1 cellular context compared by ENCODE assay signal in genomic region chr16:82082543-82083244, GRCh38.
TF ChIP-seq lines count a peak whose summit lies in the region.

No MANE protein-coding gene starts in this region.

TF ChIP-seq in HepG2, 621 proteins besides CTCF, POLR2A, EP300 and RAD21 (continued from another document and continues in another):
- TF ChIP-seq DMTF1 (CRISPR knock-in tag; IDR thresholded peaks at IDR 0.05) = no peak; the same call in 1 of the 2 replicates
- peak; percentile 97 for TF ChIP-seq MIXL1 (CRISPR knock-in tag; IDR thresholded peaks at IDR 0.05)
- peak in 1 of 2 experiments; percentile 85; a peak in 2 of 4 replicates for TF ChIP-seq KLF16 (CRISPR knock-in tag; IDR thresholded peaks at IDR 0.05)
- peak; percentile 79; the same call in 1 of the 2 replicates for TF ChIP-seq SPEN (CRISPR knock-in tag; IDR thresholded peaks at IDR 0.05; ENCODE audit: low read depth)
- no peak for TF ChIP-seq PRDM4 (CRISPR knock-in tag; IDR thresholded peaks at IDR 0.05; ENCODE audit: borderline replicate concordance)
- TF ChIP-seq JUNB (CRISPR knock-in tag; IDR thresholded peaks at IDR 0.05; ENCODE audit: borderline replicate concordance) = peak; percentile 99
- peak; percentile 80; the same call in 1 of the 2 replicates for TF ChIP-seq PRDM10 (CRISPR knock-in tag; IDR thresholded peaks at IDR 0.05; ENCODE audit: low read depth)
- TF ChIP-seq THAP7 (CRISPR knock-in tag; IDR thresholded peaks at IDR 0.05) = no peak
- no peak for TF ChIP-seq ZNF44 (CRISPR knock-in tag; IDR thresholded peaks at IDR 0.05)
- no peak for TF ChIP-seq TAF1 (CRISPR knock-in tag; IDR thresholded peaks at IDR 0.05)
- TF ChIP-seq ZBTB40 (IDR thresholded peaks at IDR 0.05) = no peak
- TF ChIP-seq ZBTB40 (CRISPR knock-in tag; IDR thresholded peaks at IDR 0.05) = no peak
- TF ChIP-seq CENPBD1 (CRISPR knock-in tag; IDR thresholded peaks at IDR 0.05; ENCODE audit: borderline replicate concordance, low read depth) = no peak
- TF ChIP-seq ZNF232 (CRISPR knock-in tag; IDR thresholded peaks at IDR 0.05; ENCODE audit: borderline replicate concordance) = no peak
- no peak for TF ChIP-seq RFX3 (CRISPR knock-in tag; IDR thresholded peaks at IDR 0.05)
- peak; percentile 15 for TF ChIP-seq ZEB1 (IDR thresholded peaks at IDR 0.05; ENCODE audit: insufficient replicate concordance, low read depth)
- peak; percentile 61; the same call in 1 of the 2 replicates for TF ChIP-seq CSRNP1 (CRISPR knock-in tag; IDR thresholded peaks at IDR 0.05)
- no peak for TF ChIP-seq MZF1 (CRISPR knock-in tag; IDR thresholded peaks at IDR 0.05; ENCODE audit: borderline replicate concordance)
- peak; percentile 48; the same call in 1 of the 2 replicates for TF ChIP-seq ARNT2 (CRISPR knock-in tag; IDR thresholded peaks at IDR 0.05; ENCODE audit: low read depth)
- TF ChIP-seq ZNF446 (CRISPR knock-in tag; IDR thresholded peaks at IDR 0.05) = no peak
- TF ChIP-seq NR2F6 (IDR thresholded peaks at IDR 0.05) = peak; percentile 90
- TF ChIP-seq NR2F6 (CRISPR knock-in tag; IDR thresholded peaks at IDR 0.05) = peak; percentile 95
- TF ChIP-seq DBP (CRISPR knock-in tag; IDR thresholded peaks at IDR 0.05; ENCODE audit: not compliant biosample characterization) = peak; percentile 27
- no peak for TF ChIP-seq FUBP1 (CRISPR knock-in tag; IDR thresholded peaks at IDR 0.05; ENCODE audit: borderline replicate concordance)
- TF ChIP-seq DNMT3B (CRISPR knock-in tag; conservative IDR thresholded peaks at IDR 0.05) = peak; percentile 95
- no peak for TF ChIP-seq XBP1 (CRISPR knock-in tag; IDR thresholded peaks at IDR 0.05)
- TF ChIP-seq TFAP4 (IDR thresholded peaks at IDR 0.05; ENCODE audit: borderline replicate concordance, low read depth) = peak; percentile 84
- no peak for TF ChIP-seq ZNF576 (CRISPR knock-in tag; IDR thresholded peaks at IDR 0.05)
- TF ChIP-seq MYNN (CRISPR knock-in tag; IDR thresholded peaks at IDR 0.05; ENCODE audit: low read depth) = no peak
